ENCODE assay signal across 23 cellular contexts in genomic region chr1:179708434-179709195, GRCh38. TPM values are rescaled to one million over a fixed set of nuclear protein-coding genes. Genes with fewer than 3 reads are reported as not detected.
DNase-seq lines count a peak whose midpoint lies in the region; ATAC-seq, FAIRE-seq and TF ChIP-seq lines count a peak whose summit lies in the region.
"Had no signal": no experiment of that assay in that cellular context is flagged by ENCODE, and none has a peak within 500 bp of the region (broad histone marks: within the 10 kb centered on the region; RNA-seq: fewer than 3 reads in every experiment).

No MANE protein-coding gene starts in this region.

- POLR2A ChIA-PET in CD4-positive, alpha-beta memory T cell (lab: Charles Lee; ENCODE audit: partially characterized antibody) = interaction anchor here (0.8 kb wide), 1 partner anchor 104 kb away, joined by 3 read pairs; no protein-coding TSS in a partner anchor
- POLR2A ChIA-PET in endothelial cell of umbilical vein (lab: Charles Lee) = interaction anchor here (1.3 kb wide), 1 partner anchor 101 kb away, joined by 4 read pairs; no protein-coding TSS in a partner anchor

- H3K79me2 ChIP-seq in endothelial cell of umbilical vein (ENCODE audit: control insufficient read depth, insufficient read depth, low read length) (no peaks in the 10 kb centered on the region), neural progenitor cell (ENCODE audit: low read depth) (no peaks in the 10 kb centered on the region)

- H3K27me3 Mint-ChIP-seq in CD4-positive, alpha-beta memory T cell = no peaks in the 10 kb centered on the region
- no peaks in the 10 kb centered on the region for H3K27me3 Mint-ChIP-seq in neural progenitor cell (ENCODE audit: insufficient read depth, low read depth)
- H3K27me3 Mint-ChIP-seq: CD4-positive, CD25-positive, alpha-beta regulatory T cell had no signal

- H3K4me1 Mint-ChIP-seq in CD4-positive, alpha-beta memory T cell = peaks cover 5 to 22% (median 17%) of the 10 kb centered on the region in 4 donors
- H3K4me1 Mint-ChIP-seq in neural progenitor cell = no peaks in the 10 kb centered on the region

- no peaks in the 10 kb centered on the region for H3K9me3 ChIP-seq in CD4-positive, alpha-beta memory T cell (ENCODE audit: control insufficient read depth in 1 of 2, low read length in 2 of 2)
- H3K9me3 ChIP-seq in endothelial cell of umbilical vein (replicated peaks; ENCODE audit: control insufficient read depth, insufficient read depth, low read length) = no peaks in the 10 kb centered on the region
- H3K9me3 ChIP-seq in neural progenitor cell (ENCODE audit: low read depth) = no peaks in the 10 kb centered on the region

- H3K9ac ChIP-seq in endothelial cell of umbilical vein (replicated peaks; ENCODE audit: extremely low read depth, insufficient read depth, low read length) (no peak overlapping the region), neural progenitor cell (no peak overlapping the region)
- H3K9ac ChIP-seq: GM23248 had no signal

- ATAC-seq in HG03521 (IDR thresholded peaks at IDR 0.05; ENCODE audit: unreplicated experiment) = no peak
- ATAC-seq: Panc1 had no signal

- CTCF ChIA-PET in CD4-positive, alpha-beta memory T cell (lab: Charles Lee; ENCODE audit: partially characterized antibody) = interaction anchor here (0.8 to 7.6 kb wide), 7 partner anchors 11 to 471 kb away, joined by 3 to 190 read pairs (median 3); no protein-coding TSS in a partner anchor
- CTCF ChIA-PET in endothelial cell of umbilical vein (lab: Charles Lee) = interaction anchor here (0.9 to 17.9 kb wide), 6 partner anchors 22 to 470 kb away, joined by 3 to 1591 read pairs (median 4); partner anchors contain the start of gene QSOX1

- no peak for DNase-seq in CD4-positive, alpha-beta memory T cell
- DNase-seq in NCI-H226 = peak; percentile 65
- peak; percentile 79 for DNase-seq in endothelial cell of umbilical vein (ENCODE audit: low read depth, low spot score)
- DNase-seq in neural progenitor cell (ENCODE audit: low spot score) = peak; percentile 27
- DNase-seq in NCI-H1417 (lab: John Stamatoyannopoulos, UW) = no peak
- no peak for DNase-seq in NCI-H2227 (lab: John Stamatoyannopoulos, UW; ENCODE audit: unreplicated experiment)
- no peak for DNase-seq in NCI-H510A (lab: John Stamatoyannopoulos, UW)
- DNase-seq: CD4-positive, CD25-positive, alpha-beta regulatory T cell; DND-41; GF-D8; GM23248; MG63; NCI-H1092; NCI-H1694 treated with DMSO at 0.1 percent for 48 hours; NCI-H2107; NCI-H446; NCI-H774; T-helper 1 cell had no signal

- TSS peak; percentile 47 for BruUV-seq in endothelial cell of umbilical vein (replicated peaks; lab: Mats Ljungman, UMichigan)

- H3K36me3 ChIP-seq in CD4-positive, alpha-beta memory T cell (ENCODE audit: insufficient read depth, low read length) = no peaks in the 10 kb centered on the region
- H3K36me3 ChIP-seq in endothelial cell of umbilical vein (ENCODE audit: control insufficient read depth in 2 of 2, extremely low read depth in 1 of 2, insufficient read depth in 2 of 2, low read length in 2 of 2) = no peaks in the 10 kb centered on the region
- no peaks in the 10 kb centered on the region for H3K36me3 ChIP-seq in neural progenitor cell
- H3K36me3 ChIP-seq: MG63 had no signal

- H3K9me1 ChIP-seq in endothelial cell of umbilical vein (replicated peaks; ENCODE audit: control insufficient read depth, extremely low read depth, insufficient read depth, low read length) = no peaks in the 10 kb centered on the region

- H4K20me1 ChIP-seq in endothelial cell of umbilical vein (replicated peaks; ENCODE audit: control insufficient read depth, extremely low read depth, insufficient read depth, low read length) = no peaks in the 10 kb centered on the region
- no peaks in the 10 kb centered on the region for H4K20me1 ChIP-seq in neural progenitor cell (ENCODE audit: low read depth)

- H3F3A ChIP-seq in neural progenitor cell (ENCODE audit: low read depth) = no peaks in the 10 kb centered on the region

- H3K27ac ChIP-seq in CD4-positive, alpha-beta memory T cell (ENCODE audit: low read depth, low read length) = no peak overlapping the region
- peak overlapping the region; percentile 94 for H3K27ac ChIP-seq in endothelial cell of umbilical vein (ENCODE audit: insufficient read depth, low read depth, low read length)
- no peak overlapping the region for H3K27ac ChIP-seq in neural progenitor cell
- H3K27ac ChIP-seq: GM23248, SK-N-MC had no signal

- H2AFZ ChIP-seq in endothelial cell of umbilical vein (ENCODE audit: low read depth, low read length) (peak overlapping the region; percentile 18), neural progenitor cell (replicated peaks) (no peak overlapping the region)
- H2AFZ ChIP-seq: GM23248 had no signal

- no peak for TF ChIP-seq POLR2A in endothelial cell of umbilical vein (IDR thresholded peaks at IDR 0.05; ENCODE audit: low read depth, low read length)

- H3K4me3 ChIP-seq in CD4-positive, alpha-beta memory T cell (ENCODE audit: low read length in 2 of 2) = no peak overlapping the region
- H3K4me3 ChIP-seq in endothelial cell of umbilical vein (replicated peaks in 1 of 3; ENCODE audit: insufficient read depth in 1 of 3, low read depth in 1 of 3, low read length in 3 of 3) = no peak overlapping the region
- H3K4me3 ChIP-seq in neural progenitor cell = no peak overlapping the region
- H3K4me3 ChIP-seq: GM23248, MG63, SK-N-MC had no signal

- H3K9me3 Mint-ChIP-seq in CD4-positive, alpha-beta memory T cell = peaks cover 0 to 17% (median 9%) of the 10 kb centered on the region in 8 donors
- peaks cover 8% of the 10 kb centered on the region for H3K9me3 Mint-ChIP-seq in neural progenitor cell

- H3K4me3 Mint-ChIP-seq in CD4-positive, alpha-beta memory T cell = no peak overlapping the region
- no peak overlapping the region for H3K4me3 Mint-ChIP-seq in neural progenitor cell
- H3K4me3 Mint-ChIP-seq: CD4-positive, CD25-positive, alpha-beta regulatory T cell had no signal

- intact Hi-C loops in CD4-positive, alpha-beta memory T cell (cut with micrococcal nuclease) = loop anchor here (2.0 kb wide), 1 partner anchor 246 kb away; the partner anchor contains the start of gene CEP350
- intact Hi-C loops in endothelial cell of umbilical vein (cut with micrococcal nuclease) = loop anchor here (5.0 to 10.0 kb wide), 2 partner anchors 634 to 774 kb away; no protein-coding TSS in a partner anchor

- dilution Hi-C loops in endothelial cell of umbilical vein (cut with MboI; ENCODE audit: extremely low pct_ligation_motif_present, low sequenced_read_pairs) = no loop called here

- peaks cover 18% of the 10 kb centered on the region for H3K4me1 ChIP-seq in CD4-positive, alpha-beta memory T cell (ENCODE audit: insufficient read depth, low read length)
- H3K4me1 ChIP-seq in endothelial cell of umbilical vein (ENCODE audit: control insufficient read depth, extremely low read depth, insufficient read depth, low read length) = peaks cover 29% of the 10 kb centered on the region
- H3K4me1 ChIP-seq in neural progenitor cell = no peaks in the 10 kb centered on the region

- no peak for TF ChIP-seq CTCF in endothelial cell of umbilical vein (IDR thresholded peaks at IDR 0.05; ENCODE audit: extremely low read depth in 1 of 2, insufficient read depth in 1 of 2, low read depth in 1 of 2, low read length in 2 of 2)
- TF ChIP-seq CTCF in neural progenitor cell (IDR thresholded peaks at IDR 0.05) = no peak

- FAIRE-seq in endothelial cell of umbilical vein (lab: Jason Lieb, UNC) = peak; percentile 76
- FAIRE-seq: GM12891, GM18507 had no signal

- peak overlapping the region in 6 of 7 donors; percentile 24 to 89 (median 84) for H3K27ac Mint-ChIP-seq in CD4-positive, alpha-beta memory T cell
- no peak overlapping the region for H3K27ac Mint-ChIP-seq in neural progenitor cell

- peaks cover 0 to 1% of the 10 kb centered on the region in 2 donors for H3K36me3 Mint-ChIP-seq in CD4-positive, alpha-beta memory T cell
- no peaks in the 10 kb centered on the region for H3K36me3 Mint-ChIP-seq in neural progenitor cell
- H3K36me3 Mint-ChIP-seq: CD4-positive, CD25-positive, alpha-beta regulatory T cell had no signal

- H3K4me2 ChIP-seq in endothelial cell of umbilical vein (ENCODE audit: insufficient read depth, low read length) (peak overlapping the region; percentile 2), neural progenitor cell (no peak overlapping the region)

- H3K27me3 ChIP-seq in CD4-positive, alpha-beta memory T cell (ENCODE audit: insufficient read depth, low read length) = no peaks in the 10 kb centered on the region
- H3K27me3 ChIP-seq in endothelial cell of umbilical vein (ENCODE audit: control insufficient read depth in 2 of 2, insufficient read depth in 2 of 2, low read length in 2 of 2) = peaks cover 2 to 7% of the 10 kb centered on the region in 2 experiments
- no peaks in the 10 kb centered on the region for H3K27me3 ChIP-seq in neural progenitor cell

TF ChIP-seq in endothelial cell of umbilical vein, 7 proteins besides CTCF, POLR2A, EP300 and RAD21:
- TF ChIP-seq POLR2AphosphoS5 (IDR thresholded peaks at IDR 0.05; ENCODE audit: insufficient read depth, low read depth, low read length) = no peak
- TF ChIP-seq FOS (IDR thresholded peaks at IDR 0.05; ENCODE audit: borderline replicate concordance, insufficient read depth, low read length) = no peak
- no peak for TF ChIP-seq MYC (IDR thresholded peaks at IDR 0.05; ENCODE audit: low read depth, low read length)
- no peak for TF ChIP-seq JUN (IDR thresholded peaks at IDR 0.05; ENCODE audit: borderline replicate concordance, insufficient read depth, insufficient read length, low read depth)
- TF ChIP-seq EZH2 (IDR thresholded peaks at IDR 0.05; ENCODE audit: borderline replicate concordance, low read depth, low read length, severe bottlenecking) = no peak
- no peak for TF ChIP-seq GATA2 (IDR thresholded peaks at IDR 0.05; ENCODE audit: insufficient read depth, insufficient read length, low read depth, low read length)

RNA-seq across cellular contexts. Expression of gene FAM163A, which starts 34.5 kb away (rescaled TPM):
- total RNA-seq in CD4-positive, alpha-beta memory T cell = under 1 TPM; 0.11 to 0.29 TPM
- polyA plus RNA-seq in CD4-positive, alpha-beta memory T cell = under 1 TPM in 1 of 2 donors, not detected in 1; 0.20 TPM
- total RNA-seq in endothelial cell of umbilical vein (not detected in 2 replicates), neural progenitor cell (ENCODE audit: low replicate concordance) (0.11 and 0.40 TPM in 2 replicates)
- 0.03 TPM in 1 of 2 replicates, not detected in the other for polyA plus RNA-seq in endothelial cell of umbilical vein
- polyA plus RNA-seq in endothelial cell of umbilical vein (2011; cell fraction: cytosol; rRNA removed) = 0.03 TPM in 1 of 2 replicates, not detected in the other
- polyA plus RNA-seq in endothelial cell of umbilical vein (2011; cell fraction: nucleus; rRNA removed) = 0.20 TPM in 1 of 2 replicates, not detected in the other
- 0.05 TPM in 1 of 2 replicates, not detected in the other for polyA plus RNA-seq in endothelial cell of umbilical vein (2012)
- 0.11 TPM in 1 of 2 replicates, not detected in the other for polyA minus RNA-seq in endothelial cell of umbilical vein
- not detected for polyA minus RNA-seq in endothelial cell of umbilical vein (2011; cell fraction: cytosol; rRNA and poly(A)+ RNA removed)
- 0.34 and 0.58 TPM in 2 replicates for polyA minus RNA-seq in endothelial cell of umbilical vein (2011; cell fraction: nucleus; rRNA and poly(A)+ RNA removed)
- total RNA-seq: CD4-positive, CD25-positive, alpha-beta regulatory T cell; GM23248 had no signal
- polyA plus RNA-seq: GM23248 had no signal

Comparison
In these comparisons a context has a peak if more than half of its experiments do, and no peak if none do; other contexts are left out.
1. DNase-seq: peak in NCI-H226 (single experiment), endothelial cell of umbilical vein (single experiment) and neural progenitor cell (single experiment); none in CD4-positive, alpha-beta memory T cell (0 of 5), NCI-H1417 (0 of 3), NCI-H2227 (single experiment) and NCI-H510A (single experiment).